In the genomic region with DNA sequence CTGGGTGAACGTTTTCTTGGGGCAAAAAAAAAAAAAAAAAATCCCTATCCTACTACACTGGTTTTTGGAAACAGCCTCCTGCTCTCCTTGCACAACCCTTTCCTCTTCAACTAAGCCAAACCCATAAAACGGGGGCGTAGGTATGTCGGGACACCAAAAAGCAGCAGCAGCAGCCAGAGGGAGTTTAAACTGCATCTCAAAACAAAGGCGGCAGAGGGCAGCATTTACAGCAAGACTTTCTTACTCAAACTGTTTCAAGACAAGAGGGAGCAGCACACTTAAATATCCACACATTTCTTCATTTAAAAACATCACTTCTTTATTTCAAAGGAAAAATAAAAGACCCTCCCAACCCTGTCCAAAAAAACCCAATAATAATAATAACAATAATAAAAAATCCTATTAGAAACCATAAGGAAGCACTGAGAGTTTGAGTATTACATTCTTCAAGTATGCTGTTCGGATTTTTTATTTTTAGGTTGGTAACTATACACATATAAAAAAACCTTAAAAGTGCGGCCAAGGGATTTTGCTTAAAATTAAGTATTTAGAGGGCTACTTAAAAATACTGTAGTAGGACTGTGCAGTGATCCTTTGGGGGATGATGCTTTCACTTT, we compare ENCODE assay signal across 8 cellular contexts. TPM values are rescaled to one million over a fixed set of nuclear protein-coding genes. Genes with fewer than 3 reads are reported as not detected.
DNase-seq lines count a peak whose midpoint lies in the region; ATAC-seq and TF ChIP-seq lines count a peak whose summit lies in the region.

No MANE protein-coding gene starts in this region.

- peak; percentile 8 for DNase-seq in COLO668 (lab: John Stamatoyannopoulos, UW; ENCODE audit: unreplicated experiment)
- peak; percentile 54 for DNase-seq in HK-2 (ENCODE audit: unreplicated experiment)
- DNase-seq in SHP77 treated with DMSO at 0.1 percent for 48 hours (lab: John Stamatoyannopoulos, UW), result peak; percentile 7
- peak; percentile 54 for DNase-seq in activated naive CD4-positive, alpha-beta T cell treated with anti-CD3 and anti-CD28 coated beads, Interleukin-2, amount 50 U/mL, for 16 hours
- peak; percentile 68 to 92 for DNase-seq in cardiac muscle cell (ENCODE audit: low read depth in 1 of 2, low spot score in 1 of 2)
- DNase-seq in pulmonary artery endothelial cell (ENCODE audit: low read depth, low spot score), result peak; percentile 26

- no peak overlapping the region for H3K4me3 ChIP-seq in cardiac muscle cell

- TF ChIP-seq CTCF in cardiac muscle cell (IDR thresholded peaks at IDR 0.05; ENCODE audit: low read depth, low read length), result peak; percentile 76

- H3K9me3 ChIP-seq in cardiac muscle cell (ENCODE audit: low read depth), result no peaks in the 10 kb centered on the region

- H3K36me3 ChIP-seq in cardiac muscle cell, result no peaks in the 10 kb centered on the region

- H3K27me3 ChIP-seq in cardiac muscle cell, result no peaks in the 10 kb centered on the region

- no peaks in the 10 kb centered on the region for H3K4me1 ChIP-seq in cardiac muscle cell (ENCODE audit: low read depth)

- ATAC-seq in HG02981 (IDR thresholded peaks at IDR 0.05; ENCODE audit: unreplicated experiment) (no peak), GM19324 (IDR thresholded peaks at IDR 0.05; ENCODE audit: low FRiP score, unreplicated experiment) (no peak)

- no peak overlapping the region for H3K27ac ChIP-seq in cardiac muscle cell

RNA-seq across cellular contexts. Expression of a gene that starts 43.9 kb away (rescaled TPM):
- 24.6 and 56.5 TPM in 2 replicates for total RNA-seq in cardiac muscle cell
- polyA plus RNA-seq in cardiac muscle cell, result 15.0 and 30.3 TPM in 2 replicates
- 236 and 339 TPM in 2 replicates for total RNA-seq in pulmonary artery endothelial cell

Comparison
In these comparisons a context has a peak if more than half of its experiments do, and no peak if none do; other contexts are left out.
1. DNase-seq: peak in every context shown above with its lines; median percentile 80 in cardiac muscle cell; 54 in HK-2; 54 in activated naive CD4-positive, alpha-beta T cell treated with anti-CD3 and anti-CD28 coated beads, Interleukin-2, amount 50 U/mL, for 16 hours; 26 in pulmonary artery endothelial cell; 8 in COLO668; 7 in SHP77 treated with DMSO at 0.1 percent for 48 hours.